Comparison of ENCODE assay signal across 38 cellular contexts in the genomic region with DNA sequence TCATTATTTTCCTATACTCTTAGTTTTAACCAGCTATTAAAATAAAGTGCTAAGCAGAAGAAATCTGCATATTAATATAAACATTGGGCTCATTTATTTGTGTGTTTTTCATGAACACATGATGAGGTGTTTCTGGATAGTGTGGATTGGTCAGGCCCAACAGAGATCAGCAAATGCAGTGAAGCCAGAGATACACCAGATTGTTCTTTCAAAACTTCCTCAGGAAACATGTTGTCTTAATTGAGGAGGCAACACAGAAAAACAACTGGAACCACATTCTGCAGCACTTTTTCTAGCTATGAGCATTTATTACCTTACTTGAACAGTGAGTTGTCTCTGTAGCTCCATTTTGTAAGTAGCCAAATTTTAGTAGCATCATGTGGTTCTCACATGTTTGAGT.
"Had no signal": no experiment of that assay in that cellular context is flagged by ENCODE, and none has a peak within 500 bp of the region (broad histone marks: within the 10 kb centered on the region; RNA-seq: fewer than 3 reads in every experiment).

No MANE protein-coding gene starts in this region.

- H3K27me3 Mint-ChIP-seq: activated CD8-positive, alpha-beta T cell treated with anti-CD3 and anti-CD28 coated beads for 36 hours; activated naive CD8-positive, alpha-beta T cell treated with anti-CD3 and anti-CD28 coated beads for 36 hours; brain had no signal

- H3K9me3 Mint-ChIP-seq: activated B cell treated with CpG ODN at 0.5 μM for 24 hours; activated CD4-positive, alpha-beta memory T cell treated with anti-CD3 and anti-CD28 coated beads for 36 hours; activated CD4-positive, alpha-beta T cell treated with anti-CD3 and anti-CD28 coated beads, Interleukin-2, amount 10 ng/mL, durations not matched to agents 24 days and 14 days; activated CD8-positive, alpha-beta T cell treated with anti-CD3 and anti-CD28 coated beads for 36 hours; activated naive CD4-positive, alpha-beta T cell treated with anti-CD3 and anti-CD28 coated beads, Interleukin-2, amount 50 U/mL, for 72 hours; activated naive CD8-positive, alpha-beta T cell treated with anti-CD3 and anti-CD28 coated beads for 36 hours; activated T-cell treated with anti-CD3 and anti-CD28 coated beads, Interleukin-2, amount 50 U/mL, for 4 hours; activated T-cell treated with anti-CD3 and anti-CD28 coated beads, Interleukin-2, amount 50 U/mL, for 72 hours; activated T-helper 1 cell treated with anti-CD3 and anti-CD28 coated beads, Interleukin-12 subunit alpha, Interleukin-12 subunit beta, Interleukin-2, Interleukin-4 antibody, amounts not matched to agents 30 ng/mL and 10 ng/mL and 1 ng/mL, durations not matched to agents 14 hours and 24 hours and 36 hours; activated T-helper 17 cell treated with anti-CD3 and anti-CD28 coated beads, Interleukin-2, amount 50 U/mL, for 72 hours; brain; central memory CD8-positive, alpha-beta T cell; T-helper 1 cell treated with Interleukin-12 subunit alpha and Interleukin-12 subunit beta and Interleukin-4 antibody, amounts not matched to agents 30 μg/mL and 1 μg/mL, for 36 hours; T-helper 2 cell treated with Interferon-gamma antibody and Interleukin-4, amounts not matched to agents 5 μg/mL and 100 μg/mL, for 36 hours had no signal

- H3K27ac Mint-ChIP-seq: activated B cell treated with CpG ODN at 0.5 μM for 24 hours; activated CD4-positive, alpha-beta memory T cell treated with anti-CD3 and anti-CD28 coated beads for 36 hours; activated CD4-positive, alpha-beta T cell treated with anti-CD3 and anti-CD28 coated beads, Interleukin-2, amount 10 ng/mL, durations not matched to agents 24 days and 14 days; activated CD8-positive, alpha-beta T cell treated with anti-CD3 and anti-CD28 coated beads for 36 hours; activated naive CD4-positive, alpha-beta T cell treated with anti-CD3 and anti-CD28 coated beads for 36 hours; activated naive CD4-positive, alpha-beta T cell treated with anti-CD3 and anti-CD28 coated beads, Interleukin-2, amount 50 U/mL, for 72 hours; activated naive CD8-positive, alpha-beta T cell treated with anti-CD3 and anti-CD28 coated beads for 36 hours; activated T-cell treated with anti-CD3 and anti-CD28 coated beads, Interleukin-2, amount 50 U/mL, for 72 hours; activated T-helper 1 cell treated with anti-CD3 and anti-CD28 coated beads, Interleukin-12 subunit alpha, Interleukin-12 subunit beta, Interleukin-2, Interleukin-4 antibody, amounts not matched to agents 30 ng/mL and 10 ng/mL and 1 ng/mL, durations not matched to agents 14 hours and 24 hours and 36 hours; activated T-helper 17 cell treated with anti-CD3 and anti-CD28 coated beads, Interleukin-2, amount 50 U/mL, for 72 hours; brain; T-helper 1 cell treated with Interleukin-12 subunit alpha and Interleukin-12 subunit beta and Interleukin-4 antibody, amounts not matched to agents 30 μg/mL and 1 μg/mL, for 36 hours; T-helper 2 cell treated with Interferon-gamma antibody and Interleukin-4, amounts not matched to agents 5 μg/mL and 100 μg/mL, for 36 hours had no signal

- ATAC-seq: activated CD8-positive, alpha-beta T cell treated with anti-CD3 and anti-CD28 coated beads for 36 hours; activated naive CD4-positive, alpha-beta T cell treated with anti-CD3 and anti-CD28 coated beads, Interleukin-2, amount 50 U/mL, for 72 hours; activated T-cell treated with anti-CD3 and anti-CD28 coated beads, Interleukin-2, amount 50 U/mL, for 4 hours; activated T-cell treated with anti-CD3 and anti-CD28 coated beads, Interleukin-2, amount 50 U/mL, for 72 hours; activated T-helper 17 cell treated with anti-CD3 and anti-CD28 coated beads, Interleukin-2, amount 50 U/mL, for 72 hours had no signal

- H3K27ac ChIP-seq: adrenal gland, ascending aorta, cardiac muscle cell, VCaP had no signal

- H3K4me3 Mint-ChIP-seq: activated B cell treated with CpG ODN at 0.5 μM for 24 hours; activated CD4-positive, alpha-beta memory T cell treated with anti-CD3 and anti-CD28 coated beads for 36 hours; activated CD4-positive, alpha-beta T cell treated with anti-CD3 and anti-CD28 coated beads, Interleukin-2, amount 10 ng/mL, durations not matched to agents 24 days and 14 days; activated CD8-positive, alpha-beta T cell treated with anti-CD3 and anti-CD28 coated beads for 36 hours; activated naive CD4-positive, alpha-beta T cell treated with anti-CD3 and anti-CD28 coated beads for 36 hours; activated naive CD8-positive, alpha-beta T cell treated with anti-CD3 and anti-CD28 coated beads for 36 hours; activated T-cell treated with anti-CD3 and anti-CD28 coated beads, Interleukin-2, amount 50 U/mL, for 4 hours; activated T-cell treated with anti-CD3 and anti-CD28 coated beads, Interleukin-2, amount 50 U/mL, for 72 hours; activated T-helper 1 cell treated with anti-CD3 and anti-CD28 coated beads, Interleukin-12 subunit alpha, Interleukin-12 subunit beta, Interleukin-2, Interleukin-4 antibody, amounts not matched to agents 30 ng/mL and 10 ng/mL and 1 ng/mL, durations not matched to agents 14 hours and 24 hours and 36 hours; activated T-helper 17 cell treated with anti-CD3 and anti-CD28 coated beads, Interleukin-2, amount 50 U/mL, for 72 hours; brain; central memory CD8-positive, alpha-beta T cell; T-helper 1 cell treated with Interleukin-12 subunit alpha and Interleukin-12 subunit beta and Interleukin-4 antibody, amounts not matched to agents 30 μg/mL and 1 μg/mL, for 36 hours; T-helper 2 cell treated with Interferon-gamma antibody and Interleukin-4, amounts not matched to agents 5 μg/mL and 100 μg/mL, for 36 hours had no signal

- H3K9me3 ChIP-seq: adrenal gland, ascending aorta had no signal

- H3K36me3 Mint-ChIP-seq: activated CD4-positive, alpha-beta memory T cell treated with anti-CD3 and anti-CD28 coated beads for 36 hours; activated naive CD4-positive, alpha-beta T cell treated with anti-CD3 and anti-CD28 coated beads, Interleukin-2, amount 50 U/mL, for 72 hours; brain had no signal

- FAIRE-seq: bronchial epithelial cell, TTC549 had no signal

- H3K27me3 ChIP-seq: adrenal gland, ascending aorta, cardiac muscle cell had no signal

- H3K36me3 ChIP-seq: adrenal gland, ascending aorta had no signal

- DNase-seq: activated B cell treated with CpG ODN at 0.5 μM for 24 hours; activated CD4-positive, alpha-beta memory T cell treated with anti-CD3 and anti-CD28 coated beads for 36 hours; activated CD4-positive, alpha-beta T cell treated with anti-CD3 and anti-CD28 coated beads for 4 hours; activated CD4-positive, alpha-beta T cell treated with anti-CD3 and anti-CD28 coated beads, Interleukin-2, amount 10 ng/mL, durations not matched to agents 24 days and 14 days; activated CD4-positive, alpha-beta T cell treated with anti-CD3 and anti-CD28 coated beads, Interleukin-2, amount 50 U/mL, for 1 hour; activated CD4-positive, alpha-beta T cell treated with anti-CD3 and anti-CD28 coated beads, Interleukin-2, amount 50 U/mL, for 4 hours; activated CD4-positive, CD25-positive, alpha-beta regulatory T cell treated with anti-CD3 and anti-CD28 coated beads, Interleukin-2, amount 50 U/mL, for 72 hours; activated CD8-positive, alpha-beta memory T cell treated with anti-CD3 and anti-CD28 coated beads, Interleukin-2, amount 50 U/mL, for 4 hours; activated CD8-positive, alpha-beta T cell treated with anti-CD3 and anti-CD28 coated beads for 36 hours; activated effector memory CD4-positive, alpha-beta T cell treated with anti-CD3 and anti-CD28 coated beads, Interleukin-2, amount 50 U/mL, for 16 hours; activated gamma-delta T cell treated with Interleukin-2 at 50 U/mL for 16 hours; activated naive CD4-positive, alpha-beta T cell; activated naive CD4-positive, alpha-beta T cell treated with anti-CD3 and anti-CD28 coated beads for 36 hours; activated naive CD4-positive, alpha-beta T cell treated with anti-CD3 and anti-CD28 coated beads, Interleukin-2, amount 50 U/mL, for 16 hours; activated naive CD8-positive, alpha-beta T cell treated with anti-CD3 and anti-CD28 coated beads for 36 hours; activated T-cell treated with anti-CD3 and anti-CD28 coated beads for 4 hours; activated T-cell treated with anti-CD3 and anti-CD28 coated beads, Interleukin-2, amount 50 U/mL, for 1 hour; activated T-cell treated with anti-CD3 and anti-CD28 coated beads, Interleukin-2, amount 50 U/mL, for 4 hours; activated T-cell treated with anti-CD3 and anti-CD28 coated beads, Interleukin-2, amount 50 U/mL, for 72 hours; adrenal gland; amniotic stem cell; caudate nucleus; cerebellar nuclear complex; T-helper 1 cell; T-helper 2 cell; T-helper 9 cell had no signal

- H3K4me1 Mint-ChIP-seq: activated B cell treated with CpG ODN at 0.5 μM for 24 hours; activated CD4-positive, alpha-beta T cell treated with anti-CD3 and anti-CD28 coated beads, Interleukin-2, amount 10 ng/mL, durations not matched to agents 24 days and 14 days; activated T-helper 17 cell treated with anti-CD3 and anti-CD28 coated beads, Interleukin-2, amount 50 U/mL, for 72 hours; central memory CD8-positive, alpha-beta T cell had no signal

- H3K4me1 ChIP-seq: adrenal gland had no signal

- H3K4me3 ChIP-seq: adrenal gland, ascending aorta, cardiac muscle cell had no signal
